In the genomic region with DNA sequence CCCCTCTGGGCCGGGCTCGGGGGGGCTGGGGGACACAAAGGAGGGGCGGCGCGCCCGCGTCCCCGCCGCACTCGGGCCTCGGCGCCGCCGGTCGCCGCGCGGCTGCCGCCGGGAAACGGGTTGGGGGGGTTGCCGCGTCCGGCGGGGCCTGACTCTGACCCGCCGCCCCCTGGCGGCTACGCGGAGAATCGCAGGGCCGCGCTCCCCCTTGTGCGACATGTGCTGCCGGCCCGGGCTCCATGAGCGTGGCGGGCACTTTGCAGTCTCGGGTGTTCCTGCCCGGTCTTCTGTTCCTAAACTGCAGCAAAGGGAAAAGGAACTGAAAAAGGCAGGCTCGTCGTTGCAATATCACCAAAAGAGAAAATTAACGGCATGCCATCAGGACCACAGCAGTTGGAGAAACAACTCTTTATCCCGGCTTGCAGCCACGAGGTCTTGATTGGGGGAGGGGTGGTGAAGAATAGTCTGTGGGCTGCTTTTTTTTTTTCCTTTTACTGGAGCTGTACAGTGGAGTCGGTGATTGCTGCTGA, we compare ENCODE assay signal across 8 cellular contexts. TPM values are rescaled to one million over a fixed set of nuclear protein-coding genes. Genes with fewer than 3 reads are reported as not detected.
DNase-seq lines count a peak whose midpoint lies in the region; ATAC-seq and TF ChIP-seq lines count a peak whose summit lies in the region.

No MANE protein-coding gene starts in this region.

- ATAC-seq in GM19395 (IDR thresholded peaks at IDR 0.05; ENCODE audit: unreplicated experiment), result peak; percentile 53
- ATAC-seq in HG03521 (IDR thresholded peaks at IDR 0.05; ENCODE audit: unreplicated experiment), result peak; percentile 49
- ATAC-seq in lung (ENCODE audit: insufficient read depth, low FRiP score), result peak; percentile 77

- H3K9me3 Mint-ChIP-seq in activated CD4-positive, alpha-beta memory T cell treated with anti-CD3 and anti-CD28 coated beads, Interleukin-2, amount 10 ng/mL, durations not matched to agents 7 days and 5 days, result no peaks in the 10 kb centered on the region

- CTCF ChIA-PET in activated CD4-positive, alpha-beta memory T cell treated with anti-CD3 and anti-CD28 coated beads, Interleukin-2, amount 10 ng/mL, durations not matched to agents 7 days and 5 days (lab: Charles Lee), result interaction anchor here (0.6 to 1.2 kb wide), 6 partner anchors 9 to 36 kb away, joined by 3 to 15 read pairs (median 4); no protein-coding TSS in a partner anchor

- TF ChIP-seq CTCF in C4-2B (conservative IDR thresholded peaks at IDR 0.05), result peak; percentile 94
- TF ChIP-seq CTCF in lung (IDR thresholded peaks at IDR 0.05; ENCODE audit: control extremely low read depth, extremely low read depth), result peak; percentile 77

- no peaks in the 10 kb centered on the region for H3K27me3 Mint-ChIP-seq in activated CD4-positive, alpha-beta memory T cell treated with anti-CD3 and anti-CD28 coated beads, Interleukin-2, amount 10 ng/mL, durations not matched to agents 7 days and 5 days

- H3K9ac ChIP-seq in duodenal mucosa (ENCODE audit: low read depth in 1 of 2, low read length in 2 of 2), result peak overlapping the region; percentile 45 to 52

- POLR2A ChIA-PET in activated CD4-positive, alpha-beta memory T cell treated with anti-CD3 and anti-CD28 coated beads, Interleukin-2, amount 10 ng/mL, durations not matched to agents 7 days and 5 days (lab: Charles Lee), result interaction anchor here (1.2 kb wide), 2 partner anchors 9 to 35 kb away, joined by 3 to 5 read pairs; no protein-coding TSS in a partner anchor

- H3K36me3 Mint-ChIP-seq in activated CD4-positive, alpha-beta memory T cell treated with anti-CD3 and anti-CD28 coated beads, Interleukin-2, amount 10 ng/mL, durations not matched to agents 7 days and 5 days (ENCODE audit: low read depth), result peaks cover 44% of the 10 kb centered on the region

- no peaks in the 10 kb centered on the region for H3K9me3 ChIP-seq in duodenal mucosa (ENCODE audit: control insufficient read depth in 1 of 2, low read length in 2 of 2)
- no peaks in the 10 kb centered on the region for H3K9me3 ChIP-seq in lung (ENCODE audit: control insufficient read depth in 2 of 2, insufficient read depth in 1 of 2, low read length in 1 of 2)

- peak overlapping the region; percentile 79 for H3K27ac Mint-ChIP-seq in activated CD4-positive, alpha-beta memory T cell treated with anti-CD3 and anti-CD28 coated beads, Interleukin-2, amount 10 ng/mL, durations not matched to agents 7 days and 5 days

- DNase-seq in NCI-H748 (lab: John Stamatoyannopoulos, UW; ENCODE audit: unreplicated experiment) (peak; percentile 91), lung (ENCODE audit: low spot score) (peak; percentile 92)
- peak; percentile 90 for DNase-seq in activated CD4-positive, alpha-beta memory T cell treated with anti-CD3 and anti-CD28 coated beads, Interleukin-2, amount 10 ng/mL, durations not matched to agents 7 days and 5 days
- peak; percentile 76 to 96 (median 82) for DNase-seq in stimulated activated CD4-positive, alpha-beta T cell treated with anti-CD3 and anti-CD28 coated beads, TNF-alpha, amount 100 ng/mL, for 1 hour (ENCODE audit: low read depth in 3 of 3, low spot score in 1 of 3)

- H3K4me1 Mint-ChIP-seq in activated CD4-positive, alpha-beta memory T cell treated with anti-CD3 and anti-CD28 coated beads, Interleukin-2, amount 10 ng/mL, durations not matched to agents 7 days and 5 days, result peaks cover 55% of the 10 kb centered on the region

- peak overlapping the region; percentile 78 to 93 for H3K4me3 ChIP-seq in duodenal mucosa (ENCODE audit: low read depth in 1 of 2, low read length in 2 of 2)
- H3K4me3 ChIP-seq in lung, result peak overlapping the region; percentile 94

- H3K36me3 ChIP-seq in duodenal mucosa (ENCODE audit: control insufficient read depth in 1 of 2, insufficient read depth in 2 of 2, low read length in 2 of 2), result peaks cover 11 to 14% of the 10 kb centered on the region in 2 donors
- peaks cover 4 to 18% of the 10 kb centered on the region in 2 donors for H3K36me3 ChIP-seq in lung (ENCODE audit: control insufficient read depth in 2 of 2, insufficient read depth in 2 of 2, low read length in 2 of 2)

- H3K27me3 ChIP-seq in duodenal mucosa (ENCODE audit: control insufficient read depth in 1 of 2, insufficient read depth in 2 of 2, low read length in 2 of 2), result no peaks in the 10 kb centered on the region
- no peaks in the 10 kb centered on the region for H3K27me3 ChIP-seq in lung (ENCODE audit: control insufficient read depth, insufficient read depth)

- H3K4me1 ChIP-seq in duodenal mucosa (ENCODE audit: control insufficient read depth in 1 of 2, insufficient read depth in 2 of 2, low read length in 2 of 2) (peaks cover 39 to 46% of the 10 kb centered on the region in 2 donors), lung (ENCODE audit: control insufficient read depth in 2 of 2, insufficient read depth in 2 of 2, low read length in 2 of 2) (peaks cover 2 to 17% of the 10 kb centered on the region in 2 donors)

- peak overlapping the region; percentile 96 for H3K4me3 Mint-ChIP-seq in activated CD4-positive, alpha-beta memory T cell treated with anti-CD3 and anti-CD28 coated beads, Interleukin-2, amount 10 ng/mL, durations not matched to agents 7 days and 5 days

- H3K27ac ChIP-seq in C4-2B (peak overlapping the region; percentile 100), duodenal mucosa (ENCODE audit: low read depth, low read length) (peak overlapping the region; percentile 80), lung (ENCODE audit: low read depth in 1 of 2, low read length in 1 of 2) (peak overlapping the region; percentile 98 to 100)

- 1% methylated on average over 31 to 46 of the region's 46 CpGs for WGBS in lung, 2 donors

RNA-seq across cellular contexts. Expression of a gene that starts 1.5 kb away (rescaled TPM):
- 1 to 10 TPM; 6.7 to 7.7 TPM for total RNA-seq in activated CD4-positive, alpha-beta memory T cell treated with anti-CD3 and anti-CD28 coated beads, Interleukin-2, amount 10 ng/mL, durations not matched to agents 7 days and 5 days
- 1 to 10 TPM; 5.7 to 8.6 TPM for total RNA-seq in lung
- polyA plus RNA-seq in lung, result 1 to 10 TPM in 1 of 2 donors, under 1 TPM in 1; 0.60 to 8.8 TPM

RNA-seq across cellular contexts. Expression of a gene that starts 49.5 kb away (rescaled TPM):
- not detected for total RNA-seq in activated CD4-positive, alpha-beta memory T cell treated with anti-CD3 and anti-CD28 coated beads, Interleukin-2, amount 10 ng/mL, durations not matched to agents 7 days and 5 days
- total RNA-seq in lung, result 10 to 100 TPM in 1 of 2 donors, 1 to 10 TPM in 1; 8.1 to 37.3 TPM
- polyA plus RNA-seq in lung, result under 1 TPM; 0.55 to 0.77 TPM

Comparison
In these comparisons a context has a peak if more than half of its experiments do, and no peak if none do; other contexts are left out.
1. Peak in every context shown above with its lines: DNase-seq, ATAC-seq, H3K4me3 ChIP-seq and H3K27ac ChIP-seq.
2. RNA of a gene that starts 49.5 kb away (total RNA-seq): 8.1 to 37.3 TPM in lung; not detected in activated CD4-positive, alpha-beta memory T cell treated with anti-CD3 and anti-CD28 coated beads, Interleukin-2, amount 10 ng/mL, durations not matched to agents 7 days and 5 days; every median in the first group is over 4 times any median in the second.